Comparison of ENCODE assay signal across 36 cellular contexts in the genomic region with DNA sequence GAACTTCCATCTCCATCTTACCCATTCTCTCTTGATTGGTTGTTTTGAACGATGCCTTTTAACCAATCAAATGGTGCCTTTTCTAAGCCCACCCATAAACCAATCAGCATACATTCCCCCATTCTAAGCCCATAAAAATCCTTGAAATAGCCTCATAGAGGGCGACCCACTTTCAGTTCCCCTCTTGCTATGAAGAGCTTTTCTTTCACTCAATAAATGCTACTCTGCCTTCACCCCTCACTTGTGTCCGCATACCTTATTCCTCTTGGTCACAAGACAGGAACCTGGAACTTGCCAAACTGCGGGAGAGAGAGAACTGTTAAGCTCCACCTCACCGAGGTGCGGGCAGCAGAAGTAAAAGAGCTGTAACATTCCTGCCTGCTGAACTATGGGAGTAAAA.
"Had no signal": no experiment of that assay in that cellular context is flagged by ENCODE, and none has a peak within 500 bp of the region (broad histone marks: within the 10 kb centered on the region; RNA-seq: fewer than 3 reads in every experiment).

No MANE protein-coding gene starts in this region.

- H3K9me3 ChIP-seq: adrenal gland, breast epithelium, colonic mucosa, esophagus squamous epithelium, gastroesophageal sphincter, heart right ventricle had no signal

- H3K4me1 ChIP-seq: adrenal gland, breast epithelium, colonic mucosa, esophagus squamous epithelium, gastroesophageal sphincter had no signal

- H3K9me3 Mint-ChIP-seq: activated T-helper 1 cell treated with anti-CD3 and anti-CD28 coated beads, Interleukin-12 subunit alpha, Interleukin-12 subunit beta, Interleukin-2, Interleukin-4 antibody, amounts not matched to agents 30 ng/mL and 10 ng/mL and 1 ng/mL, durations not matched to agents 14 hours and 24 hours and 36 hours; activated T-helper 2 cell treated with anti-CD3 and anti-CD28 coated beads, Interferon-gamma antibody, Interleukin-2, Interleukin-4, amounts not matched to agents 10 μg/mL and 5 μg/mL and 100 μg/mL, durations not matched to agents 14 hours and 24 hours and 36 hours; brain had no signal

- H3K4me3 ChIP-seq: adrenal gland, breast epithelium, cardiac muscle cell, colonic mucosa, esophagus squamous epithelium, gastroesophageal sphincter, heart right ventricle had no signal

- H3K36me3 Mint-ChIP-seq: activated naive CD4-positive, alpha-beta T cell treated with anti-CD3 and anti-CD28 coated beads, Interleukin-2, amount 50 U/mL, for 24 hours; activated naive CD8-positive, alpha-beta T cell treated with anti-CD3 and anti-CD28 coated beads for 36 hours; brain; WTC11 had no signal

- H3K36me3 ChIP-seq: adrenal gland, breast epithelium, cardiac muscle cell, colonic mucosa, esophagus squamous epithelium, gastroesophageal sphincter, heart right ventricle had no signal

- H3K27me3 Mint-ChIP-seq: activated CD8-positive, alpha-beta T cell treated with anti-CD3 and anti-CD28 coated beads for 36 hours; activated naive CD4-positive, alpha-beta T cell treated with anti-CD3 and anti-CD28 coated beads, Interleukin-2, amount 50 U/mL, for 24 hours; activated naive CD8-positive, alpha-beta T cell treated with anti-CD3 and anti-CD28 coated beads for 36 hours; activated naive CD8-positive, alpha-beta T cell treated with anti-CD3 and anti-CD28 coated beads, Interleukin-2, amount 50 U/mL, for 24 hours; brain had no signal

- H3K27ac Mint-ChIP-seq: activated CD8-positive, alpha-beta T cell treated with anti-CD3 and anti-CD28 coated beads for 36 hours; activated naive CD4-positive, alpha-beta T cell treated with anti-CD3 and anti-CD28 coated beads for 36 hours; activated naive CD4-positive, alpha-beta T cell treated with anti-CD3 and anti-CD28 coated beads, Interleukin-2, amount 50 U/mL, for 24 hours; activated naive CD8-positive, alpha-beta T cell treated with anti-CD3 and anti-CD28 coated beads for 36 hours; activated naive CD8-positive, alpha-beta T cell treated with anti-CD3 and anti-CD28 coated beads, Interleukin-2, amount 50 U/mL, for 24 hours; activated T-helper 1 cell treated with anti-CD3 and anti-CD28 coated beads, Interleukin-12 subunit alpha, Interleukin-12 subunit beta, Interleukin-2, Interleukin-4 antibody, amounts not matched to agents 30 ng/mL and 10 ng/mL and 1 ng/mL, durations not matched to agents 14 hours and 24 hours and 36 hours; activated T-helper 2 cell treated with anti-CD3 and anti-CD28 coated beads, Interferon-gamma antibody, Interleukin-2, Interleukin-4, amounts not matched to agents 10 μg/mL and 5 μg/mL and 100 μg/mL, durations not matched to agents 14 hours and 24 hours and 36 hours; brain; WTC11 had no signal

- DNase-seq: activated CD4-positive, alpha-beta T cell treated with anti-CD3 and anti-CD28 coated beads for 1 hour; activated CD4-positive, alpha-beta T cell treated with anti-CD3 and anti-CD28 coated beads for 4 hours; activated CD4-positive, alpha-beta T cell treated with anti-CD3 and anti-CD28 coated beads, Interleukin-2, amount 50 U/mL, for 1 hour; activated CD4-positive, alpha-beta T cell treated with anti-CD3 and anti-CD28 coated beads, Interleukin-2, amount 50 U/mL, for 48 hours; activated CD8-positive, alpha-beta memory T cell treated with anti-CD3 and anti-CD28 coated beads for 24 hours; activated CD8-positive, alpha-beta memory T cell treated with anti-CD3 and anti-CD28 coated beads, Interleukin-2, amount 50 U/mL, for 4 hours; activated CD8-positive, alpha-beta T cell treated with anti-CD3 and anti-CD28 coated beads for 36 hours; activated effector memory CD4-positive, alpha-beta T cell treated with anti-CD3 and anti-CD28 coated beads, Interleukin-2, amount 50 U/mL, for 16 hours; activated naive CD4-positive, alpha-beta T cell treated with anti-CD3 and anti-CD28 coated beads for 36 hours; activated naive CD8-positive, alpha-beta T cell treated with anti-CD3 and anti-CD28 coated beads for 36 hours; activated naive CD8-positive, alpha-beta T cell treated with anti-CD3 and anti-CD28 coated beads, Interleukin-2, amount 50 U/mL, for 24 hours; activated T-cell treated with anti-CD3 and anti-CD28 coated beads, Interleukin-2, amount 50 U/mL, for 1 hour; activated T-cell treated with anti-CD3 and anti-CD28 coated beads, Interleukin-2, amount 50 U/mL, for 48 hours; adrenal gland; amygdala; aorta; central memory CD4-positive, alpha-beta T cell; cerebellar nuclear complex; colonic mucosa; effector CD8-positive, alpha-beta T cell; esophagus squamous epithelium; foreskin melanocyte; heart right ventricle; T-helper 2 cell had no signal

- FAIRE-seq: endothelial cell of umbilical vein, TTC549 had no signal

- H3K27ac ChIP-seq: adrenal gland, breast epithelium, cardiac muscle cell, colonic mucosa, epithelial cell of prostate, esophagus squamous epithelium, gastroesophageal sphincter, heart right ventricle, VCaP had no signal

- H3K4me3 Mint-ChIP-seq: activated CD8-positive, alpha-beta T cell treated with anti-CD3 and anti-CD28 coated beads for 36 hours; activated naive CD4-positive, alpha-beta T cell treated with anti-CD3 and anti-CD28 coated beads for 36 hours; activated naive CD4-positive, alpha-beta T cell treated with anti-CD3 and anti-CD28 coated beads, Interleukin-2, amount 50 U/mL, for 24 hours; activated naive CD8-positive, alpha-beta T cell treated with anti-CD3 and anti-CD28 coated beads for 36 hours; activated naive CD8-positive, alpha-beta T cell treated with anti-CD3 and anti-CD28 coated beads, Interleukin-2, amount 50 U/mL, for 24 hours; activated T-helper 1 cell treated with anti-CD3 and anti-CD28 coated beads, Interleukin-12 subunit alpha, Interleukin-12 subunit beta, Interleukin-2, Interleukin-4 antibody, amounts not matched to agents 30 ng/mL and 10 ng/mL and 1 ng/mL, durations not matched to agents 14 hours and 24 hours and 36 hours; brain; WTC11 had no signal

- ATAC-seq: activated CD8-positive, alpha-beta T cell treated with anti-CD3 and anti-CD28 coated beads for 36 hours; activated naive CD8-positive, alpha-beta T cell treated with anti-CD3 and anti-CD28 coated beads, Interleukin-2, amount 50 U/mL, for 24 hours; gastroesophageal sphincter; heart right ventricle; WTC11 had no signal

- H3K27me3 ChIP-seq: adrenal gland, breast epithelium, cardiac muscle cell, colonic mucosa, esophagus squamous epithelium, gastroesophageal sphincter, heart right ventricle had no signal

- H3K4me1 Mint-ChIP-seq: activated naive CD4-positive, alpha-beta T cell treated with anti-CD3 and anti-CD28 coated beads, Interleukin-2, amount 50 U/mL, for 24 hours; activated naive CD8-positive, alpha-beta T cell treated with anti-CD3 and anti-CD28 coated beads for 36 hours; activated naive CD8-positive, alpha-beta T cell treated with anti-CD3 and anti-CD28 coated beads, Interleukin-2, amount 50 U/mL, for 24 hours had no signal
